19 cellular contexts compared by ENCODE assay signal in genomic region chr11:19551454-19551853, GRCh38.
DNase-seq lines count a peak whose midpoint lies in the region; ATAC-seq, FAIRE-seq and TF ChIP-seq lines count a peak whose summit lies in the region.
"Had no signal": no experiment of that assay in that cellular context is flagged by ENCODE, and none has a peak within 500 bp of the region (broad histone marks: within the 10 kb centered on the region; RNA-seq: fewer than 3 reads in every experiment).

No MANE protein-coding gene starts in this region.

- no peak for TF ChIP-seq POLR2A in HepG2 (IDR thresholded peaks at IDR 0.05; ENCODE audit: insufficient read depth in 1 of 2, low read depth in 2 of 2, low read length in 2 of 2)

- H3K27me3 Mint-ChIP-seq in central memory CD8-positive, alpha-beta T cell, result peaks cover 29% of the 10 kb centered on the region

- no peaks in the 10 kb centered on the region for H3K79me2 ChIP-seq in HepG2 (ENCODE audit: insufficient read depth, low read length)

- H3K27ac Mint-ChIP-seq in central memory CD8-positive, alpha-beta T cell (ENCODE audit: low read depth), result peak overlapping the region; percentile 60
- H3K27ac Mint-ChIP-seq: activated naive CD4-positive, alpha-beta T cell treated with anti-CD3 and anti-CD28 coated beads for 36 hours; GM23338 had no signal

- no TSS peak for BruUV-seq in HepG2 (replicated peaks; lab: Mats Ljungman, UMichigan)

- no peaks in the 10 kb centered on the region for H3K9me3 ChIP-seq in HepG2 (ENCODE audit: low read length)
- H3K9me3 ChIP-seq: esophagus muscularis mucosa, gastroesophageal sphincter had no signal

- TF ChIP-seq RAD21 in HepG2 (CRISPR knock-in tag; IDR thresholded peaks at IDR 0.05), result no peak

- no peak overlapping the region for H3K4me3 ChIP-seq in GM06990 (replicated peaks; ENCODE audit: low read depth, low read length)
- H3K4me3 ChIP-seq in HepG2 (replicated peaks in 1 of 3; ENCODE audit: insufficient read depth in 1 of 3, low read depth in 2 of 3, low read length in 3 of 3), result no peak overlapping the region
- H3K4me3 ChIP-seq: esophagus muscularis mucosa, gastroesophageal sphincter, GM23338 had no signal

- H3K36me3 Mint-ChIP-seq in central memory CD8-positive, alpha-beta T cell (ENCODE audit: insufficient read depth), result no peaks in the 10 kb centered on the region

- no peaks in the 10 kb centered on the region for H3K4me1 ChIP-seq in HepG2 (ENCODE audit: insufficient read depth, low read length)

- no peak overlapping the region for H3K4me2 ChIP-seq in HepG2 (ENCODE audit: low read depth, low read length)
- H3K4me2 ChIP-seq: GM23338 had no signal

- H3K36me3 ChIP-seq in GM06990 (ENCODE audit: control insufficient read depth, insufficient read depth, low read length) (no peaks in the 10 kb centered on the region), HepG2 (replicated peaks in 1 of 2; ENCODE audit: control insufficient read depth in 1 of 2, insufficient read depth in 2 of 2, low read length in 2 of 2) (no peaks in the 10 kb centered on the region)
- H3K36me3 ChIP-seq: esophagus muscularis mucosa, gastroesophageal sphincter had no signal

- DNase-seq in GM06990 (ENCODE audit: extremely low read depth, insufficient read length) (peak; percentile 37), Right ventricle myocardium inferior (ENCODE audit: missing footprints) (no peak), RPMI8226 (no peak), HepG2 (ENCODE audit: low spot score) (no peak), activated T-cell treated with anti-CD3 and anti-CD28 coated beads for 4 hours (no peak)
- DNase-seq in central memory CD8-positive, alpha-beta T cell (ENCODE audit: low spot score in 2 of 2), result no peak
- DNase-seq: 8988T; activated CD4-positive, CD25-positive, alpha-beta regulatory T cell treated with anti-CD3 and anti-CD28 coated beads, Interleukin-2, amount 50 U/mL, for 72 hours; activated naive CD4-positive, alpha-beta T cell treated with anti-CD3 and anti-CD28 coated beads for 36 hours; activated T-cell treated with anti-CD3 and anti-CD28 coated beads, Interleukin-2, amount 50 U/mL, for 48 hours; effector CD8-positive, alpha-beta T cell; EL; NCI-H1417 treated with DMSO at 0.1 percent for 48 hours; SW 1271 had no signal

- 1% methylated on average over 4 of the region's 5 CpGs for WGBS in HepG2 (ENCODE audit: low lambda C conversion rate)

- H4K20me1 ChIP-seq in HepG2 (ENCODE audit: insufficient read depth, low read length), result peaks cover 4% of the 10 kb centered on the region; the same call in 1 of the 2 replicates

- no peak overlapping the region for H2AFZ ChIP-seq in HepG2 (ENCODE audit: low read length)

- POLR2A ChIA-PET in HepG2 (lab: Yijun Ruan, JAX), result no interaction called here

- TF ChIP-seq EP300 in HepG2 (IDR thresholded peaks at IDR 0.05; ENCODE audit: low read depth in 2 of 2, low read length in 2 of 2), result no peak
- TF ChIP-seq EP300 in HepG2 (CRISPR knock-in tag; IDR thresholded peaks at IDR 0.05; ENCODE audit: borderline replicate concordance), result no peak

- H3K27me3 ChIP-seq in GM06990 (replicated peaks; ENCODE audit: control insufficient read depth, insufficient read depth, low read length), result no peaks in the 10 kb centered on the region
- H3K27me3 ChIP-seq in HepG2 (ENCODE audit: control insufficient read depth in 1 of 2, insufficient read depth in 2 of 2, low read length in 2 of 2), result peaks cover 1 to 5% of the 10 kb centered on the region in 2 experiments; a peak in 3 of 5 replicates

- CTCF ChIA-PET in HepG2 (lab: Yijun Ruan, JAX; ENCODE audit: low intra/inter-chr PET ratio, low total read pairs), result interaction anchor here (4.9 kb wide), 1 partner anchor 240 kb away, joined by 34 read pairs; no protein-coding TSS in a partner anchor

- intact Hi-C loops in Right ventricle myocardium inferior (cut with DNase I) (loop anchor here (5.0 kb wide), 2 partner anchors 224 to 284 kb away; no protein-coding TSS in a partner anchor), HepG2 (cut with micrococcal nuclease; ENCODE audit: unreplicated experiment) (no loop called here)

- no peak for TF ChIP-seq CTCF in GM06990 (IDR thresholded peaks at IDR 0.05; ENCODE audit: insufficient read depth, low read length, poor library complexity, severe bottlenecking)
- no peak for TF ChIP-seq CTCF in HepG2 (CRISPR knock-in tag; IDR thresholded peaks at IDR 0.05)

- ATAC-seq in GM19328 (IDR thresholded peaks at IDR 0.05; ENCODE audit: unreplicated experiment), result peak; percentile 57
- ATAC-seq in HG02870 (IDR thresholded peaks at IDR 0.05; ENCODE audit: unreplicated experiment), result peak; percentile 91
- ATAC-seq in central memory CD8-positive, alpha-beta T cell (replicated peaks; ENCODE audit: extremely low read depth, poor library complexity, severe bottlenecking), result no peak
- ATAC-seq in Right ventricle myocardium inferior, result no peak
- ATAC-seq in HepG2, result no peak
- ATAC-seq: gastroesophageal sphincter, GM23338 had no signal

- H3K4me3 Mint-ChIP-seq in central memory CD8-positive, alpha-beta T cell, result no peak overlapping the region
- H3K4me3 Mint-ChIP-seq: activated naive CD4-positive, alpha-beta T cell treated with anti-CD3 and anti-CD28 coated beads for 36 hours; GM23338 had no signal

- no peak overlapping the region for H3K27ac ChIP-seq in HepG2 (ENCODE audit: extremely low read length, insufficient read depth, low read length)
- H3K27ac ChIP-seq: esophagus muscularis mucosa, gastroesophageal sphincter had no signal

- in situ Hi-C loops in HepG2 (cut with HindIII; ENCODE audit: extremely low pct_ligation_motif_present, low pct_unique_long_range_greater_than_20kb), result no loop called here

- no peaks in the 10 kb centered on the region for H3K4me1 Mint-ChIP-seq in central memory CD8-positive, alpha-beta T cell

- FAIRE-seq in HepG2 (lab: Jason Lieb, UNC), result no peak

- H3K9me3 Mint-ChIP-seq in central memory CD8-positive, alpha-beta T cell, result no peaks in the 10 kb centered on the region
- H3K9me3 Mint-ChIP-seq: activated naive CD4-positive, alpha-beta T cell treated with anti-CD3 and anti-CD28 coated beads for 36 hours; GM23338 had no signal

- no peak overlapping the region for H3K9ac ChIP-seq in HepG2 (ENCODE audit: insufficient read depth, low read depth, low read length)

TF ChIP-seq in HepG2, 621 proteins besides CTCF, POLR2A, EP300 and RAD21:
- TF ChIP-seq PLRG1 (conservative IDR thresholded peaks at IDR 0.05) (no peak), ATF6 (CRISPR knock-in tag; conservative IDR thresholded peaks at IDR 0.05) (no peak), KAT2B (IDR thresholded peaks at IDR 0.05; ENCODE audit: borderline replicate concordance, low read depth, low read length) (no peak), BCL3 (CRISPR knock-in tag; IDR thresholded peaks at IDR 0.05) (no peak), ELF4 (CRISPR knock-in tag; IDR thresholded peaks at IDR 0.05; ENCODE audit: borderline replicate concordance) (no peak), BRF2 (CRISPR knock-in tag; IDR thresholded peaks at IDR 0.05) (no peak)
TF ChIP-seq in HepG2: peak in this region for 0.

Comparison
In these comparisons a context has a peak if more than half of its experiments do, and no peak if none do; other contexts are left out.
1. ATAC-seq: peak in GM19328 (single experiment) and HG02870 (single experiment); none in central memory CD8-positive, alpha-beta T cell (single experiment), Right ventricle myocardium inferior (single experiment) and HepG2 (single experiment).